12 cellular contexts compared by ENCODE assay signal in the genomic region with DNA sequence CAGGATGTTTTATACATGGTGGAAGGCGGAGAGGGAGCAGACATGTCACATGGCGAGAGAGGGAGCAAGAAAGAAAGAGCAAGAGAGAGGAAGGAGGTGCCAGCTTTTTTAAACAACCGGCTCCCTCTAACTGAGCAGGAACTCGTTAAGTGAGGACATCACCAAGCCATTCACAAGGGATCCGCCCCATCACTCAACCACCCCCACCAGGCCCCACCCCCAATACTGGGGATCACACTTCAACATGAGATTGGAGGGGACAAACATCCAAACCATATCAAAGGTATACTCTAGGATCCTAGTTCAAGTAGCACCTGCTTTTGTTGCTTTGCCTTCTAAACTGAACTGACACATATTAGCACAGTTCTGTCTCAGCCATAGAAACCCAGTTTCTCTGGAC.
DNase-seq lines count a peak whose midpoint lies in the region; ATAC-seq and TF ChIP-seq lines count a peak whose summit lies in the region.
"Had no signal": no experiment of that assay in that cellular context is flagged by ENCODE, and none has a peak within 500 bp of the region (broad histone marks: within the 10 kb centered on the region; RNA-seq: fewer than 3 reads in every experiment).

No MANE protein-coding gene starts in this region.

- H3K9me3 Mint-ChIP-seq in activated naive CD4-positive, alpha-beta T cell treated with anti-CD3 and anti-CD28 coated beads for 36 hours, result no peaks in the 10 kb centered on the region
- H3K9me3 Mint-ChIP-seq in type B pancreatic cell, result no peaks in the 10 kb centered on the region

- H3K9ac ChIP-seq in Karpas-422 (ENCODE audit: low read length), result no peak overlapping the region

- H3K27ac Mint-ChIP-seq in activated naive CD4-positive, alpha-beta T cell treated with anti-CD3 and anti-CD28 coated beads for 36 hours, result peak overlapping the region; percentile 61
- H3K27ac Mint-ChIP-seq in T-helper 17 cell (peak overlapping the region; percentile 97), type B pancreatic cell (no peak overlapping the region)

- H2AFZ ChIP-seq in Karpas-422 (ENCODE audit: low read length), result no peak overlapping the region

- H3K27me3 ChIP-seq in suprapubic skin, result no peaks in the 10 kb centered on the region
- H3K27me3 ChIP-seq in Karpas-422 (ENCODE audit: low read length), result no peaks in the 10 kb centered on the region
- H3K27me3 ChIP-seq: right lobe of liver had no signal

- H3K36me3 Mint-ChIP-seq in activated naive CD4-positive, alpha-beta T cell treated with anti-CD3 and anti-CD28 coated beads for 36 hours (ENCODE audit: low read depth), result peaks cover 64% of the 10 kb centered on the region
- H3K36me3 Mint-ChIP-seq in T-helper 17 cell (ENCODE audit: low read depth) (peaks cover 19% of the 10 kb centered on the region), type B pancreatic cell (no peaks in the 10 kb centered on the region)

- no peaks in the 10 kb centered on the region for H4K20me1 ChIP-seq in Karpas-422 (ENCODE audit: insufficient read depth, low read depth, low read length)

- CTCF ChIA-PET in activated naive CD4-positive, alpha-beta T cell treated with anti-CD3 and anti-CD28 coated beads for 36 hours (lab: Charles Lee), result interaction anchor here (0.5 to 0.6 kb wide), 3 partner anchors 38 to 166 kb away, joined by 3 to 4 read pairs (median 3); no protein-coding TSS in a partner anchor

- no peaks in the 10 kb centered on the region for H3K9me3 ChIP-seq in T-helper 17 cell (ENCODE audit: control insufficient read depth, low read length, poor library complexity, severe bottlenecking)
- H3K9me3 ChIP-seq in suprapubic skin, result no peaks in the 10 kb centered on the region
- H3K9me3 ChIP-seq in Karpas-422 (ENCODE audit: low read length), result no peaks in the 10 kb centered on the region
- H3K9me3 ChIP-seq: right lobe of liver had no signal

- 69% methylated on average over 5 of the region's 5 CpGs for WGBS in suprapubic skin

- H3K4me3 ChIP-seq in suprapubic skin (no peak overlapping the region), Karpas-422 (ENCODE audit: low read length) (no peak overlapping the region)
- H3K4me3 ChIP-seq: right lobe of liver had no signal

- H3K4me1 ChIP-seq in suprapubic skin (peaks cover 22% of the 10 kb centered on the region), Karpas-422 (ENCODE audit: low read length) (peaks cover 6% of the 10 kb centered on the region)
- H3K4me1 ChIP-seq: right lobe of liver had no signal

- H3K4me1 Mint-ChIP-seq in activated naive CD4-positive, alpha-beta T cell treated with anti-CD3 and anti-CD28 coated beads for 36 hours (ENCODE audit: low read depth), result peaks cover 43% of the 10 kb centered on the region
- H3K4me1 Mint-ChIP-seq in T-helper 17 cell, result peaks cover 48% of the 10 kb centered on the region
- H3K4me1 Mint-ChIP-seq in type B pancreatic cell (ENCODE audit: unreplicated experiment), result peaks cover 23% of the 10 kb centered on the region

- H3K36me3 ChIP-seq in suprapubic skin (peaks cover 58% of the 10 kb centered on the region), Karpas-422 (ENCODE audit: insufficient read depth, low read length) (peaks cover 62% of the 10 kb centered on the region)

- no peak for TF ChIP-seq CTCF in suprapubic skin (IDR thresholded peaks at IDR 0.05)
- TF ChIP-seq CTCF in type B pancreatic cell (conservative IDR thresholded peaks at IDR 0.05), result no peak

- intact Hi-C loops in activated naive CD4-positive, alpha-beta T cell treated with anti-CD3 and anti-CD28 coated beads for 36 hours (cut with micrococcal nuclease), result loop anchor here (1.0 kb wide), 2 partner anchors 131 to 164 kb away; no protein-coding TSS in a partner anchor

- no peak overlapping the region for H3K4me2 ChIP-seq in Karpas-422 (ENCODE audit: low read depth, low read length, poor library complexity, severe bottlenecking)

- H3K4me3 Mint-ChIP-seq in activated naive CD4-positive, alpha-beta T cell treated with anti-CD3 and anti-CD28 coated beads for 36 hours, result no peak overlapping the region
- H3K4me3 Mint-ChIP-seq in T-helper 17 cell (peak overlapping the region; percentile 59), type B pancreatic cell (no peak overlapping the region)

- no peak for DNase-seq in activated naive CD4-positive, alpha-beta T cell treated with anti-CD3 and anti-CD28 coated beads for 36 hours
- no peak for DNase-seq in activated naive CD4-positive, alpha-beta T cell (lab: John Stamatoyannopoulos, UW)
- DNase-seq in T-helper 17 cell (no peak), suprapubic skin (ENCODE audit: low spot score in 2 of 2) (no peak), type B pancreatic cell (ENCODE audit: extremely low spot score, unreplicated experiment) (no peak), Karpas-422 (no peak)
- DNase-seq: activated CD4-positive, alpha-beta T cell treated with anti-CD3 and anti-CD28 coated beads for 4 hours; NCI-H2029 treated with DMSO at 0.1 percent for 48 hours; NCI-H526 treated with DMSO at 0.1 percent for 48 hours had no signal

- no peaks in the 10 kb centered on the region for H3K27me3 Mint-ChIP-seq in activated naive CD4-positive, alpha-beta T cell treated with anti-CD3 and anti-CD28 coated beads for 36 hours (ENCODE audit: low read depth)
- H3K27me3 Mint-ChIP-seq in T-helper 17 cell, result no peaks in the 10 kb centered on the region
- no peaks in the 10 kb centered on the region for H3K27me3 Mint-ChIP-seq in type B pancreatic cell

- no peaks in the 10 kb centered on the region for H3K9me2 ChIP-seq in Karpas-422 (replicated peaks; ENCODE audit: insufficient read depth, low read length)

- no peak for TF ChIP-seq EP300 in suprapubic skin (IDR thresholded peaks at IDR 0.05)

- peak overlapping the region; percentile 21 for H3K27ac ChIP-seq in cingulate gyrus (ENCODE audit: low read depth, low read length)
- peak overlapping the region; percentile 14 for H3K27ac ChIP-seq in suprapubic skin
- no peak overlapping the region for H3K27ac ChIP-seq in Karpas-422 (ENCODE audit: low read length)
- H3K27ac ChIP-seq: right lobe of liver had no signal

- ATAC-seq in T-helper 17 cell (no peak), HG03108 (IDR thresholded peaks at IDR 0.05; ENCODE audit: unreplicated experiment) (no peak)

- peaks cover 12% of the 10 kb centered on the region; the same call in 1 of the 2 replicates for H3K79me2 ChIP-seq in Karpas-422 (ENCODE audit: low read length)

- no peak for TF ChIP-seq POLR2A in suprapubic skin (IDR thresholded peaks at IDR 0.05)
